In genomic region chr4:168796362-168797106, GRCh38 we compare ENCODE assay signal across 11 cellular contexts.
A peak's percentile ranks its signal among the peaks of the same experiment; 100 is the strongest.
DNase-seq lines count a peak whose midpoint lies in the region; ATAC-seq and TF ChIP-seq lines count a peak whose summit lies in the region.
"Had no signal": no experiment of that assay in that cellular context is flagged by ENCODE, and none has a peak within 500 bp of the region (broad histone marks: within the 10 kb centered on the region; RNA-seq: fewer than 3 reads in every experiment).

No MANE protein-coding gene starts in this region.

- H3K4me3 ChIP-seq in fibroblast of villous mesenchyme (ENCODE audit: low read depth, low read length) = no peak overlapping the region
- H3K4me3 ChIP-seq: K562 had no signal

- H3K27ac Mint-ChIP-seq in osteocyte (ENCODE audit: unreplicated experiment) = peak overlapping the region; percentile 89

- peaks cover 40% of the 10 kb centered on the region for H3K4me1 Mint-ChIP-seq in osteocyte (ENCODE audit: unreplicated experiment)

- H3K36me3 Mint-ChIP-seq in osteocyte (ENCODE audit: unreplicated experiment) = peaks cover 5% of the 10 kb centered on the region

- no peak overlapping the region for H3K4me3 Mint-ChIP-seq in osteocyte (ENCODE audit: unreplicated experiment)

- no peaks in the 10 kb centered on the region for H3K27me3 Mint-ChIP-seq in osteocyte (ENCODE audit: unreplicated experiment)

- no peak for ATAC-seq in HG02642 (IDR thresholded peaks at IDR 0.05; ENCODE audit: poor library complexity, unreplicated experiment)
- ATAC-seq: K562 had no signal

- TF ChIP-seq CTCF in fibroblast of villous mesenchyme (IDR thresholded peaks at IDR 0.05; ENCODE audit: insufficient read depth, low read depth, low read length) (no peak), osteocyte (IDR thresholded peaks at IDR 0.05) (no peak)

- DNase-seq in DMS53 (lab: John Stamatoyannopoulos, UW) (peak; percentile 92), RKO (ENCODE audit: low spot score) (peak; percentile 4), fibroblast of villous mesenchyme (ENCODE audit: low read depth) (peak; percentile 90), osteocyte (ENCODE audit: extremely low spot score, unreplicated experiment) (no peak), NCI-H1105 treated with DMSO at 0.1 percent for 48 hours (lab: John Stamatoyannopoulos, UW) (no peak), cerebellar cortex (ENCODE audit: low spot score) (no peak)
- no peak for DNase-seq in activated CD4-positive, alpha-beta T cell treated with anti-CD3 and anti-CD28 coated beads, Interleukin-2, amount 50 U/mL, for 48 hours
- DNase-seq: activated CD4-positive, alpha-beta T cell treated with anti-CD3 and anti-CD28 coated beads, Interleukin-2, amount 50 U/mL, for 4 hours; aorta had no signal

- no peaks in the 10 kb centered on the region for H3K9me3 Mint-ChIP-seq in osteocyte (ENCODE audit: unreplicated experiment)

Comparison
In these comparisons a context has a peak if more than half of its experiments do, and no peak if none do; other contexts are left out.
1. DNase-seq: peak in DMS53 (single experiment), RKO (single experiment) and fibroblast of villous mesenchyme (single experiment); none in osteocyte (single experiment), NCI-H1105 treated with DMSO at 0.1 percent for 48 hours (single experiment), cerebellar cortex (single experiment) and activated CD4-positive, alpha-beta T cell treated with anti-CD3 and anti-CD28 coated beads, Interleukin-2, amount 50 U/mL, for 48 hours (0 of 2).